1 cellular context compared by ENCODE assay signal in the genomic region with DNA sequence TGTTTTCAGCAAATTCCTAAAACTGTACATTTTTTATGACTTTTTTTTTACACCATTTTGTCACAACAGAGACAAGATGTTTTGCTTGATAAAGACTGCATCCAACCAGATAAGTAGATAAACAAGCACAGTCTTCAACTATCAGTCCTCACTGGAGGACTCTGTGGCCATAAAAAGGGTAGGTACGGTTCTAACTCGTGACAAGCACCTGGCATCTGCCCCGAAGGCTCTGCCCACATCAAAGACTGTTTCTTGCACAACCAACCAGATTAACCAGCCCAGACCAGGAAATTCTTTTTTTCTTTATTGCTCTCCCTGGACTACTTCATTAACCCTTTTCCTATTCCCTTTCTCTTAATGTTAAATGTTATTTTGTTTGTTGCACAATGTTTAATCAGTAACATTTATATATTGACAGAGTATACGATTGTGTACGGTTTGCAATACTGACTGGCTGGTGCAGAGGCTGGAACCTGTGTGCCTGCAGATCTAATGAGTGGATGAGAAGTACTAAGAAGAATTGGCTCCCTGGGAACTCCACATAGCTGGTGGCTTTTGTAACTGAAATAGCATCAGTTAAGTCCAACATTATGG.
A peak's percentile ranks its signal among the peaks of the same experiment; 100 is the strongest.
TF ChIP-seq lines count a peak whose summit lies in the region.

No MANE protein-coding gene starts in this region.

TF ChIP-seq in HepG2, 621 proteins besides CTCF, POLR2A, EP300 and RAD21 (continued from another document and continues in another):
- no peak for TF ChIP-seq NPAS2 (CRISPR knock-in tag; IDR thresholded peaks at IDR 0.05; ENCODE audit: borderline replicate concordance)
- peak; percentile 85 for TF ChIP-seq ELF3 (CRISPR knock-in tag; IDR thresholded peaks at IDR 0.05)
- peak; percentile 43; the same call in 1 of the 2 replicates for TF ChIP-seq HNF4A (CRISPR knock-in tag; IDR thresholded peaks at IDR 0.05)
- TF ChIP-seq ZNF652 (CRISPR knock-in tag; IDR thresholded peaks at IDR 0.05; ENCODE audit: borderline replicate concordance, low read depth) = peak; percentile 88
- no peak for TF ChIP-seq ZNF460 (CRISPR knock-in tag; IDR thresholded peaks at IDR 0.05; ENCODE audit: borderline replicate concordance)
- peak; percentile 64 for TF ChIP-seq ZNF792 (CRISPR knock-in tag; IDR thresholded peaks at IDR 0.05)
- TF ChIP-seq CBX5 (CRISPR knock-in tag; IDR thresholded peaks at IDR 0.05; ENCODE audit: borderline replicate concordance) = peak; percentile 81; the same call in 1 of the 2 replicates
- TF ChIP-seq TFDP1 (CRISPR knock-in tag; IDR thresholded peaks at IDR 0.05; ENCODE audit: borderline replicate concordance) = no peak
- TF ChIP-seq TCF7L2 (IDR thresholded peaks at IDR 0.05; ENCODE audit: low read depth, low read length) = peak; percentile 89
- TF ChIP-seq PTBP1 (IDR thresholded peaks at IDR 0.05; ENCODE audit: low read depth, low read length, poor library complexity, severe bottlenecking) = no peak
- peak; percentile 60 for TF ChIP-seq SAP130 (CRISPR knock-in tag; IDR thresholded peaks at IDR 0.05; ENCODE audit: low read depth)
- TF ChIP-seq PPARG (CRISPR knock-in tag; conservative IDR thresholded peaks at IDR 0.05) = 0 out of 2 replicates have a peak, but pooled peaks have one; percentile 26
- TF ChIP-seq ZNF703 (CRISPR knock-in tag; IDR thresholded peaks at IDR 0.05; ENCODE audit: borderline replicate concordance) = no peak
- TF ChIP-seq ZBTB33 (CRISPR knock-in tag; IDR thresholded peaks at IDR 0.05) = 0 out of 2 replicates have a peak, but pooled peaks have one; percentile 23
- no peak for TF ChIP-seq FUBP1 (CRISPR knock-in tag; IDR thresholded peaks at IDR 0.05; ENCODE audit: borderline replicate concordance)
- TF ChIP-seq HNRNPH1 (optimal IDR thresholded peaks at IDR 0.05; ENCODE audit: low read depth, low read length) = no peak
- no peak for TF ChIP-seq SYNCRIP (IDR thresholded peaks at IDR 0.05; ENCODE audit: insufficient read depth, low read depth, low read length)
- TF ChIP-seq, protein P1, sequence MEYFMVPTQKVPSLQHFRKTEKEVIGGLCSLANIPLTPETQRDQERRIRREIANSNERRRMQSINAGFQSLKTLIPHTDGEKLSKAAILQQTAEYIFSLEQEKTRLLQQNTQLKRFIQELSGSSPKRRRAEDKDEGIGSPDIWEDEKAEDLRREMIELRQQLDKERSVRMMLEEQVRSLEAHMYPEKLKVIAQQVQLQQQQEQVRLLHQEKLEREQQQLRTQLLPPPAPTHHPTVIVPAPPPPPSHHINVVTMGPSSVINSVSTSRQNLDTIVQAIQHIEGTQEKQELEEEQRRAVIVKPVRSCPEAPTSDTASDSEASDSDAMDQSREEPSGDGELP (IDR thresholded peaks at IDR 0.05; ENCODE audit: borderline replicate concordance, low read depth) = no peak
- 0 out of 2 replicates have a peak, but pooled peaks have one; percentile 34 for TF ChIP-seq RXRB (CRISPR knock-in tag; IDR thresholded peaks at IDR 0.05; ENCODE audit: borderline replicate concordance)
- TF ChIP-seq, protein P2, sequence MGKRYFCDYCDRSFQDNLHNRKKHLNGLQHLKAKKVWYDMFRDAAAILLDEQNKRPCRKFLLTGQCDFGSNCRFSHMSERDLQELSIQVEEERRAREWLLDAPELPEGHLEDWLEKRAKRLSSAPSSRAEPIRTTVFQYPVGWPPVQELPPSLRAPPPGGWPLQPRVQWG (CRISPR knock-in tag; IDR thresholded peaks at IDR 0.05; ENCODE audit: borderline replicate concordance, low read depth) = no peak
- TF ChIP-seq ZFP36L2 (CRISPR knock-in tag; IDR thresholded peaks at IDR 0.05) = no peak
- no peak for TF ChIP-seq ZNF207 (IDR thresholded peaks at IDR 0.05; ENCODE audit: borderline replicate concordance)
- TF ChIP-seq THAP11 (CRISPR knock-in tag; IDR thresholded peaks at IDR 0.05) = peak; percentile 69
- TF ChIP-seq SP5 (CRISPR knock-in tag; IDR thresholded peaks at IDR 0.05; ENCODE audit: borderline replicate concordance, low read depth) = peak; percentile 34; the same call in 1 of the 2 replicates
- 0 out of 2 replicates have a peak, but pooled peaks have one; percentile 53 for TF ChIP-seq HMG20B (CRISPR knock-in tag; conservative IDR thresholded peaks at IDR 0.05)
- TF ChIP-seq PATZ1 (CRISPR knock-in tag; IDR thresholded peaks at IDR 0.05) = peak; percentile 61
- no peak for TF ChIP-seq MTA1 (CRISPR knock-in tag; IDR thresholded peaks at IDR 0.05; ENCODE audit: borderline replicate concordance)
- no peak for TF ChIP-seq ZNF619 (CRISPR knock-in tag; IDR thresholded peaks at IDR 0.05)
- TF ChIP-seq ZNF343 (CRISPR knock-in tag; IDR thresholded peaks at IDR 0.05) = no peak
- TF ChIP-seq KLF16 (CRISPR knock-in tag; IDR thresholded peaks at IDR 0.05) = peak in 1 of 2 experiments; percentile 67; a peak in 1 of 4 replicates
- TF ChIP-seq ARID3A (IDR thresholded peaks at IDR 0.05; ENCODE audit: low read depth, low read length) = peak; percentile 90
- TF ChIP-seq ETV5 (CRISPR knock-in tag; IDR thresholded peaks at IDR 0.05; ENCODE audit: borderline replicate concordance) = no peak
- no peak for TF ChIP-seq FOXP1 (IDR thresholded peaks at IDR 0.05)
- peak; percentile 57; the same call in 1 of the 2 replicates for TF ChIP-seq FOXP1 (CRISPR knock-in tag; IDR thresholded peaks at IDR 0.05)
- TF ChIP-seq ZFP1 (CRISPR knock-in tag; IDR thresholded peaks at IDR 0.05) = 0 out of 2 replicates have a peak, but pooled peaks have one; percentile 43
- peak; percentile 71; the same call in 1 of the 2 replicates for TF ChIP-seq SOX5 (CRISPR knock-in tag; IDR thresholded peaks at IDR 0.05; ENCODE audit: borderline replicate concordance)
- TF ChIP-seq ZSCAN9 (CRISPR knock-in tag; IDR thresholded peaks at IDR 0.05; ENCODE audit: borderline replicate concordance) = peak; percentile 71; the same call in 1 of the 2 replicates
- peak; percentile 52; the same call in 1 of the 2 replicates for TF ChIP-seq IKZF5 (CRISPR knock-in tag; IDR thresholded peaks at IDR 0.05)
- peak; percentile 22; the same call in 1 of the 2 replicates for TF ChIP-seq DPF2 (CRISPR knock-in tag; IDR thresholded peaks at IDR 0.05; ENCODE audit: borderline replicate concordance, low read depth)
- TF ChIP-seq ERF (CRISPR knock-in tag; IDR thresholded peaks at IDR 0.05) = 0 out of 2 replicates have a peak, but pooled peaks have one; percentile 20
- TF ChIP-seq ZNF891 (CRISPR knock-in tag; IDR thresholded peaks at IDR 0.05) = no peak
- no peak for TF ChIP-seq RFX5 (IDR thresholded peaks at IDR 0.05; ENCODE audit: low read depth, low read length)
- TF ChIP-seq NFIC (IDR thresholded peaks at IDR 0.05; ENCODE audit: low read length) = 0 out of 2 replicates have a peak, but pooled peaks have one; percentile 46
- TF ChIP-seq, protein P3, sequence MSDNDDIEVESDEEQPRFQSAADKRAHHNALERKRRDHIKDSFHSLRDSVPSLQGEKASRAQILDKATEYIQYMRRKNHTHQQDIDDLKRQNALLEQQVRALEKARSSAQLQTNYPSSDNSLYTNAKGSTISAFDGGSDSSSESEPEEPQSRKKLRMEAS (IDR thresholded peaks at IDR 0.05) = no peak; the same call in 1 of the 2 replicates
- TF ChIP-seq ELF1 (CRISPR knock-in tag; IDR thresholded peaks at IDR 0.05) = peak; percentile 33; the same call in 1 of the 2 replicates
- peak; percentile 41; the same call in 1 of the 2 replicates for TF ChIP-seq IRF2 (CRISPR knock-in tag; IDR thresholded peaks at IDR 0.05)
- TF ChIP-seq HDAC2 (CRISPR knock-in tag; IDR thresholded peaks at IDR 0.05) = peak; percentile 62
- 0 out of 2 replicates have a peak, but pooled peaks have one; percentile 15 for TF ChIP-seq PHF21A (CRISPR knock-in tag; IDR thresholded peaks at IDR 0.05)
- TF ChIP-seq, protein P4, sequence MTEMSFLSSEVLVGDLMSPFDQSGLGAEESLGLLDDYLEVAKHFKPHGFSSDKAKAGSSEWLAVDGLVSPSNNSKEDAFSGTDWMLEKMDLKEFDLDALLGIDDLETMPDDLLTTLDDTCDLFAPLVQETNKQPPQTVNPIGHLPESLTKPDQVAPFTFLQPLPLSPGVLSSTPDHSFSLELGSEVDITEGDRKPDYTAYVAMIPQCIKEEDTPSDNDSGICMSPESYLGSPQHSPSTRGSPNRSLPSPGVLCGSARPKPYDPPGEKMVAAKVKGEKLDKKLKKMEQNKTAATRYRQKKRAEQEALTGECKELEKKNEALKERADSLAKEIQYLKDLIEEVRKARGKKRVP (CRISPR knock-in tag; IDR thresholded peaks at IDR 0.05) = peak in 1 of 2 experiments; percentile 53; a peak in 1 of 4 replicates
- no peak for TF ChIP-seq HHEX (CRISPR knock-in tag; IDR thresholded peaks at IDR 0.05)
- peak; percentile 87 for TF ChIP-seq TCF7 (IDR thresholded peaks at IDR 0.05; ENCODE audit: low read depth)
- no peak for TF ChIP-seq ZNF775 (CRISPR knock-in tag; IDR thresholded peaks at IDR 0.05; ENCODE audit: borderline replicate concordance)
- TF ChIP-seq, protein P5, sequence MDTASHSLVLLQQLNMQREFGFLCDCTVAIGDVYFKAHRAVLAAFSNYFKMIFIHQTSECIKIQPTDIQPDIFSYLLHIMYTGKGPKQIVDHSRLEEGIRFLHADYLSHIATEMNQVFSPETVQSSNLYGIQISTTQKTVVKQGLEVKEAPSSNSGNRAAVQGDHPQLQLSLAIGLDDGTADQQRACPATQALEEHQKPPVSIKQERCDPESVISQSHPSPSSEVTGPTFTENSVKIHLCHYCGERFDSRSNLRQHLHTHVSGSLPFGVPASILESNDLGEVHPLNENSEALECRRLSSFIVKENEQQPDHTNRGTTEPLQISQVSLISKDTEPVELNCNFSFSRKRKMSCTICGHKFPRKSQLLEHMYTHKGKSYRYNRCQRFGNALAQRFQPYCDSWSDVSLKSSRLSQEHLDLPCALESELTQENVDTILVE (CRISPR knock-in tag; IDR thresholded peaks at IDR 0.05) = 0 out of 2 replicates have a peak, but pooled peaks have one; percentile 57
